Comparison of ENCODE assay signal across 25 cellular contexts in the genomic region with DNA sequence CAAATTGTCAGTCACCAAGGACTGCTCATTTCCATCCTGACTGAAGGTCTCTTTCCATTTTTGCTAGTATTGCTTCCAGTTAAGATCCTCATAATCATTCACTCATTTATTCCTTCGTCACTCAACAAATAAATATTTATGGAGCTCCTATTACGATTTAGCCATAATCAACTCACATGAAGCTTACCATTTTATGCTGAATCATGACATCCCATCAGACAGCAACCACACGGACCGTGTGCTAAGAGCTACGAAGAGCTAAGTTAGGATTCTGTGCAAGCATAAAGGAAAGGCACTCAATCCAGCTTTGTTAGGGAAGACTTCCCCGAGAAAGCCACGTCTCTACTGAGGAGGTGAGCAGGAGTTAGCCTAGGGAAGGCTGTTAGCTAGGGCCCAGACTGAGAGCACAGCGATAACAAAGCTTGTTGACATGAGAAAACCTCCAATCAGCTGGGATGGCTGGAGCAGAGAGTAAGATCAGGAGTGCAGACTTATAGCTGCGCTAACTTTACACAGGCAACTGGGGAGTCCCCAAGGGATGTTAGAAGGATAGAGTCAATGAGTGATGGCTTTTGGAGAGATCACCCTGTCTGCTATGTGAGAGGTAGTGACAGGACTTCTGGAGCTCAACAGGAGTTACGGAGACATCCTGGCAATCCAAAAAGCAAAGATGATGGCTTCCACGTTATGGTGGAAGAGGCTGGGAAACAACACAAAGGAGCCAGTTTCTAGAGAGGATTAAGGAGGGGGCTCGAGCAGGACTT. TPM values are rescaled to one million over a fixed set of nuclear protein-coding genes. Genes with fewer than 3 reads are reported as not detected.
A peak's percentile ranks its signal among the peaks of the same experiment; 100 is the strongest.
DNase-seq lines count a peak whose midpoint lies in the region; ATAC-seq and TF ChIP-seq lines count a peak whose summit lies in the region.
"Had no signal": no experiment of that assay in that cellular context is flagged by ENCODE, and none has a peak within 500 bp of the region (broad histone marks: within the 10 kb centered on the region; RNA-seq: fewer than 3 reads in every experiment).

No MANE protein-coding gene starts in this region.

- H3K79me2 ChIP-seq in PC-3 (ENCODE audit: low read length), result peaks cover 95% of the 10 kb centered on the region

- H3K4me1 ChIP-seq in PC-3 (ENCODE audit: insufficient read depth, low read length) (peaks cover 20% of the 10 kb centered on the region), skeletal muscle tissue (ENCODE audit: control insufficient read depth in 3 of 3, insufficient read depth in 3 of 3, low read length in 3 of 3) (peaks cover 31 to 47% (median 43%) of the 10 kb centered on the region in 3 donors)

- POLR2A ChIA-PET in activated naive CD8-positive, alpha-beta T cell treated with anti-CD3 and anti-CD28 coated beads, Interleukin-2, amount 10 ng/mL, durations not matched to agents 7 days and 5 days (lab: Charles Lee), result interaction anchor here (1.1 to 6.6 kb wide), 5 partner anchors 9 to 31 kb away, joined by 3 to 85 read pairs (median 10); partner anchors contain the start of genes DIDO1 and SLC17A9
- POLR2A ChIA-PET in PC-3 (lab: Charles Lee; ENCODE audit: unreplicated experiment), result no interaction called here

- peak; percentile 7 for DNase-seq in activated naive CD8-positive, alpha-beta T cell treated with anti-CD3 and anti-CD28 coated beads, Interleukin-2, amount 10 ng/mL, durations not matched to agents 7 days and 5 days
- no peak for DNase-seq in activated naive CD8-positive, alpha-beta T cell treated with anti-CD3 and anti-CD28 coated beads, Interleukin-2, amount 50 U/mL, for 24 hours
- DNase-seq in PC-3 (no peak), epidermal melanocyte (ENCODE audit: insufficient read length, low spot score) (peak; percentile 2), COR-L47 (lab: John Stamatoyannopoulos, UW) (no peak), foreskin fibroblast (no peak)
- DNase-seq: 8988T; activated CD4-positive, alpha-beta T cell treated with anti-CD3 and anti-CD28 coated beads for 4 hours; activated effector memory CD4-positive, alpha-beta T cell treated with anti-CD3 and anti-CD28 coated beads, Interleukin-2, amount 50 U/mL, for 16 hours; amniotic stem cell; effector memory CD4-positive, alpha-beta T cell; heart left ventricle; NCI-H1048; NCI-H2107; NCI-H524 treated with DMSO at 0.1 percent for 48 hours; OCI-M1; stimulated activated naive CD4-positive, alpha-beta T cell; T-helper 9 cell had no signal

- peaks cover 26% of the 10 kb centered on the region for H3K4me1 Mint-ChIP-seq in activated naive CD8-positive, alpha-beta T cell treated with anti-CD3 and anti-CD28 coated beads, Interleukin-2, amount 10 ng/mL, durations not matched to agents 7 days and 5 days
- peaks cover 49% of the 10 kb centered on the region for H3K4me1 Mint-ChIP-seq in activated naive CD8-positive, alpha-beta T cell treated with anti-CD3 and anti-CD28 coated beads, Interleukin-2, amount 50 U/mL, for 24 hours

- intact Hi-C loops in PC-3 (cut with micrococcal nuclease), result no loop called here

- BruUV-seq in PC-3 (replicated peaks; lab: Mats Ljungman, UMichigan), result no TSS peak

- H3K27me3 ChIP-seq in PC-3 (ENCODE audit: low read length) (no peaks in the 10 kb centered on the region), skeletal muscle tissue (ENCODE audit: control insufficient read depth in 3 of 3, insufficient read depth in 3 of 3, low read length in 3 of 3) (no peaks in the 10 kb centered on the region)
- H3K27me3 ChIP-seq: heart left ventricle, right atrium auricular region, SJSA1, tibial nerve had no signal

- CTCF ChIA-PET in PC-3 (lab: Charles Lee), result no interaction called here

- TF ChIP-seq CTCF in PC-3 (conservative IDR thresholded peaks at IDR 0.05; ENCODE audit: low read depth, low read length) (no peak), foreskin fibroblast (IDR thresholded peaks at IDR 0.05; ENCODE audit: low read depth, low read length) (no peak)

- H3K9me3 ChIP-seq in PC-3 (ENCODE audit: low read length), result no peaks in the 10 kb centered on the region
- H3K9me3 ChIP-seq in skeletal muscle tissue (ENCODE audit: control insufficient read depth in 3 of 3, low read length in 3 of 3), result no peaks in the 10 kb centered on the region
- H3K9me3 ChIP-seq: heart left ventricle, right atrium auricular region, SJSA1, tibial nerve had no signal

- no peak overlapping the region for H2AFZ ChIP-seq in PC-3 (ENCODE audit: low read length)

- no peak for ATAC-seq in activated naive CD8-positive, alpha-beta T cell treated with anti-CD3 and anti-CD28 coated beads, Interleukin-2, amount 10 ng/mL, durations not matched to agents 7 days and 5 days (ENCODE audit: low read depth)
- no peak for ATAC-seq in activated naive CD8-positive, alpha-beta T cell treated with anti-CD3 and anti-CD28 coated beads, Interleukin-2, amount 50 U/mL, for 24 hours
- ATAC-seq in PC-3 (no peak), GM21619 (IDR thresholded peaks at IDR 0.05; ENCODE audit: unreplicated experiment) (no peak)
- ATAC-seq: heart left ventricle had no signal

- H4K20me1 ChIP-seq in PC-3 (ENCODE audit: low read length), result peaks cover 66% of the 10 kb centered on the region

- H3K9ac ChIP-seq in PC-3 (ENCODE audit: low read length), result no peak overlapping the region
- H3K9ac ChIP-seq in skeletal muscle tissue (ENCODE audit: low read depth in 1 of 3, low read length in 3 of 3), result peak overlapping the region in 2 of 3 donors; percentile 7 to 20

- peak overlapping the region; percentile 98 for H3K4me2 ChIP-seq in PC-3 (ENCODE audit: low read length)

- no peaks in the 10 kb centered on the region for H3F3A ChIP-seq in PC-3 (ENCODE audit: low read length, unreplicated experiment)

- no peak overlapping the region for H3K27ac Mint-ChIP-seq in activated naive CD8-positive, alpha-beta T cell treated with anti-CD3 and anti-CD28 coated beads, Interleukin-2, amount 10 ng/mL, durations not matched to agents 7 days and 5 days
- no peak overlapping the region for H3K27ac Mint-ChIP-seq in activated naive CD8-positive, alpha-beta T cell treated with anti-CD3 and anti-CD28 coated beads, Interleukin-2, amount 50 U/mL, for 24 hours
- H3K27ac Mint-ChIP-seq: IgD-negative memory B cell had no signal

- peak overlapping the region; percentile 99; the same call in 1 of the 2 replicates for H3K4me3 ChIP-seq in PC-3 (ENCODE audit: low read length)
- peak overlapping the region in 2 of 3 donors; percentile 6 to 47 for H3K4me3 ChIP-seq in skeletal muscle tissue (ENCODE audit: low read length in 3 of 3)
- no peak overlapping the region for H3K4me3 ChIP-seq in foreskin fibroblast (ENCODE audit: low read depth in 1 of 2, low read length in 2 of 2)
- H3K4me3 ChIP-seq: SJSA1 had no signal

- no peak overlapping the region for H3K4me3 Mint-ChIP-seq in activated naive CD8-positive, alpha-beta T cell treated with anti-CD3 and anti-CD28 coated beads, Interleukin-2, amount 10 ng/mL, durations not matched to agents 7 days and 5 days
- H3K4me3 Mint-ChIP-seq in activated naive CD8-positive, alpha-beta T cell treated with anti-CD3 and anti-CD28 coated beads, Interleukin-2, amount 50 U/mL, for 24 hours, result no peak overlapping the region
- H3K4me3 Mint-ChIP-seq: CD14-positive monocyte, IgD-negative memory B cell had no signal

- H3K36me3 ChIP-seq in PC-3 (ENCODE audit: low read depth, low read length) (peaks cover 30% of the 10 kb centered on the region), skeletal muscle tissue (ENCODE audit: control insufficient read depth in 3 of 3, insufficient read depth in 3 of 3, low read length in 3 of 3) (peaks cover 5 to 13% (median 6%) of the 10 kb centered on the region in 3 donors)
- H3K36me3 ChIP-seq: right atrium auricular region had no signal

- H3K9me3 Mint-ChIP-seq in activated naive CD8-positive, alpha-beta T cell treated with anti-CD3 and anti-CD28 coated beads, Interleukin-2, amount 10 ng/mL, durations not matched to agents 7 days and 5 days, result no peaks in the 10 kb centered on the region
- H3K9me3 Mint-ChIP-seq in activated naive CD8-positive, alpha-beta T cell treated with anti-CD3 and anti-CD28 coated beads, Interleukin-2, amount 50 U/mL, for 24 hours, result no peaks in the 10 kb centered on the region
- H3K9me3 Mint-ChIP-seq: CD14-positive monocyte, IgD-negative memory B cell had no signal

- H3K36me3 Mint-ChIP-seq in activated naive CD8-positive, alpha-beta T cell treated with anti-CD3 and anti-CD28 coated beads, Interleukin-2, amount 10 ng/mL, durations not matched to agents 7 days and 5 days, result peaks cover 16% of the 10 kb centered on the region
- H3K36me3 Mint-ChIP-seq in activated naive CD8-positive, alpha-beta T cell treated with anti-CD3 and anti-CD28 coated beads, Interleukin-2, amount 50 U/mL, for 24 hours (ENCODE audit: low read depth), result peaks cover 24% of the 10 kb centered on the region
- H3K36me3 Mint-ChIP-seq: IgD-negative memory B cell had no signal

- no peaks in the 10 kb centered on the region for H3K27me3 Mint-ChIP-seq in activated naive CD8-positive, alpha-beta T cell treated with anti-CD3 and anti-CD28 coated beads, Interleukin-2, amount 10 ng/mL, durations not matched to agents 7 days and 5 days
- no peaks in the 10 kb centered on the region for H3K27me3 Mint-ChIP-seq in activated naive CD8-positive, alpha-beta T cell treated with anti-CD3 and anti-CD28 coated beads, Interleukin-2, amount 50 U/mL, for 24 hours
- H3K27me3 Mint-ChIP-seq: IgD-negative memory B cell had no signal

- no peaks in the 10 kb centered on the region for H3K9me2 ChIP-seq in PC-3 (replicated peaks; ENCODE audit: low read length)

- H3K27ac ChIP-seq in PC-3 (ENCODE audit: low read length) (no peak overlapping the region), skeletal muscle tissue (ENCODE audit: low read depth, low read length) (no peak overlapping the region)
- H3K27ac ChIP-seq: heart left ventricle, right atrium auricular region, SJSA1 had no signal

RNA-seq across cellular contexts. Expression of gene GID8, which starts 2.6 kb away (rescaled TPM):
- 10 to 100 TPM; 42.1 to 43.0 TPM for total RNA-seq in activated naive CD8-positive, alpha-beta T cell treated with anti-CD3 and anti-CD28 coated beads, Interleukin-2, amount 10 ng/mL, durations not matched to agents 7 days and 5 days
- 37.2 and 47.5 TPM in 2 replicates for total RNA-seq in PC-3 (2014; rRNA removed)
- total RNA-seq in skeletal muscle tissue, result 28.7 TPM

RNA-seq across cellular contexts. Expression of gene DIDO1, which starts 9.1 kb away (rescaled TPM):
- 100 to 1,000 TPM; 100 to 104 TPM for total RNA-seq in activated naive CD8-positive, alpha-beta T cell treated with anti-CD3 and anti-CD28 coated beads, Interleukin-2, amount 10 ng/mL, durations not matched to agents 7 days and 5 days
- total RNA-seq in PC-3 (2014; rRNA removed) (33.2 and 40.4 TPM in 2 replicates), skeletal muscle tissue (35.0 TPM)

RNA-seq across cellular contexts. Expression of gene SLC17A9, which starts 17.1 kb away (rescaled TPM):
- 10 to 100 TPM; 40.9 to 43.5 TPM for total RNA-seq in activated naive CD8-positive, alpha-beta T cell treated with anti-CD3 and anti-CD28 coated beads, Interleukin-2, amount 10 ng/mL, durations not matched to agents 7 days and 5 days
- total RNA-seq in PC-3 (2014; rRNA removed) (not detected in 2 replicates), skeletal muscle tissue (not detected)
- total RNA-seq: SJSA1 had no signal

Comparison
In these comparisons a context has a peak if more than half of its experiments do, and no peak if none do; other contexts are left out.
1. DNase-seq: peak in activated naive CD8-positive, alpha-beta T cell treated with anti-CD3 and anti-CD28 coated beads, Interleukin-2, amount 10 ng/mL, durations not matched to agents 7 days and 5 days (single experiment) and epidermal melanocyte (single experiment); none in activated naive CD8-positive, alpha-beta T cell treated with anti-CD3 and anti-CD28 coated beads, Interleukin-2, amount 50 U/mL, for 24 hours (single experiment), PC-3 (single experiment), COR-L47 (single experiment) and foreskin fibroblast (0 of 2).
2. H3K4me3 ChIP-seq: peak in PC-3 (single experiment) and skeletal muscle tissue (2 of 3); none in foreskin fibroblast (0 of 2).
3. RNA of gene SLC17A9, which starts 17.1 kb away (total RNA-seq): 40.9 to 43.5 TPM in activated naive CD8-positive, alpha-beta T cell treated with anti-CD3 and anti-CD28 coated beads, Interleukin-2, amount 10 ng/mL, durations not matched to agents 7 days and 5 days; not detected in PC-3 and not detected in skeletal muscle tissue (single experiment); every median in the first group is over 10 times any median in the second.